1 cellular context compared by ENCODE assay signal in genomic region chr14:24876009-24876690, GRCh38.
TF ChIP-seq lines count a peak whose summit lies in the region.

No MANE protein-coding gene starts in this region.

TF ChIP-seq in HepG2, 621 proteins besides CTCF, POLR2A, EP300 and RAD21 (continued from another document and continues in another):
- TF ChIP-seq ZNF407 (CRISPR knock-in tag; IDR thresholded peaks at IDR 0.05; ENCODE audit: not compliant biosample characterization) (no peak), RFXANK (CRISPR knock-in tag; IDR thresholded peaks at IDR 0.05) (no peak), ZNF3 (CRISPR knock-in tag; IDR thresholded peaks at IDR 0.05) (no peak), JUN (CRISPR knock-in tag; IDR thresholded peaks at IDR 0.05) (no peak), MIXL1 (CRISPR knock-in tag; IDR thresholded peaks at IDR 0.05) (peak; percentile 8; the same call in 1 of the 2 replicates), SMAD3 (CRISPR knock-in tag; IDR thresholded peaks at IDR 0.05) (no peak), NPAS2 (CRISPR knock-in tag; IDR thresholded peaks at IDR 0.05; ENCODE audit: borderline replicate concordance) (no peak), ZNF101 (CRISPR knock-in tag; IDR thresholded peaks at IDR 0.05; ENCODE audit: borderline replicate concordance, low read depth) (no peak), ZNF724P (CRISPR knock-in tag; IDR thresholded peaks at IDR 0.05; ENCODE audit: borderline replicate concordance) (0 out of 2 replicates have a peak, but pooled peaks have one; percentile 15), NKX3-1 (CRISPR knock-in tag; IDR thresholded peaks at IDR 0.05) (no peak), ZNF549 (CRISPR knock-in tag; IDR thresholded peaks at IDR 0.05) (no peak), FOXK2 (IDR thresholded peaks at IDR 0.05) (no peak), NR2C2 (CRISPR knock-in tag; IDR thresholded peaks at IDR 0.05; ENCODE audit: borderline replicate concordance) (no peak), ZHX1 (CRISPR knock-in tag; IDR thresholded peaks at IDR 0.05; ENCODE audit: low read depth) (no peak), HNRNPH1 (optimal IDR thresholded peaks at IDR 0.05; ENCODE audit: low read depth, low read length) (no peak), NCOA1 (CRISPR knock-in tag; IDR thresholded peaks at IDR 0.05) (no peak), TFDP1 (CRISPR knock-in tag; IDR thresholded peaks at IDR 0.05; ENCODE audit: borderline replicate concordance) (no peak), SP4 (CRISPR knock-in tag; IDR thresholded peaks at IDR 0.05) (no peak), ZNF12 (CRISPR knock-in tag; IDR thresholded peaks at IDR 0.05) (no peak), PRDM15 (CRISPR knock-in tag; IDR thresholded peaks at IDR 0.05) (no peak), AHR (CRISPR knock-in tag; IDR thresholded peaks at IDR 0.05) (no peak), TCF7L2 (IDR thresholded peaks at IDR 0.05; ENCODE audit: low read depth, low read length) (no peak), ADNP (CRISPR knock-in tag; IDR thresholded peaks at IDR 0.05) (no peak), ZMYM4 (CRISPR knock-in tag; IDR thresholded peaks at IDR 0.05) (0 out of 2 replicates have a peak, but pooled peaks have one; percentile 21), KLF16 (CRISPR knock-in tag; IDR thresholded peaks at IDR 0.05) (0 out of 4 replicates have a peak, but pooled peaks of 1 of the 2 experiments have one; percentile 24), ZKSCAN5 (CRISPR knock-in tag; IDR thresholded peaks at IDR 0.05) (no peak), ZNF580 (CRISPR knock-in tag; IDR thresholded peaks at IDR 0.05; ENCODE audit: borderline replicate concordance, low read depth) (no peak), ZNF720 (CRISPR knock-in tag; IDR thresholded peaks at IDR 0.05) (no peak), HMG20A (CRISPR knock-in tag; IDR thresholded peaks at IDR 0.05; ENCODE audit: borderline replicate concordance) (no peak), NR3C1 (CRISPR knock-in tag; IDR thresholded peaks at IDR 0.05) (no peak), ZBTB46 (CRISPR knock-in tag; IDR thresholded peaks at IDR 0.05; ENCODE audit: borderline replicate concordance) (no peak)
- TF ChIP-seq, protein P1, sequence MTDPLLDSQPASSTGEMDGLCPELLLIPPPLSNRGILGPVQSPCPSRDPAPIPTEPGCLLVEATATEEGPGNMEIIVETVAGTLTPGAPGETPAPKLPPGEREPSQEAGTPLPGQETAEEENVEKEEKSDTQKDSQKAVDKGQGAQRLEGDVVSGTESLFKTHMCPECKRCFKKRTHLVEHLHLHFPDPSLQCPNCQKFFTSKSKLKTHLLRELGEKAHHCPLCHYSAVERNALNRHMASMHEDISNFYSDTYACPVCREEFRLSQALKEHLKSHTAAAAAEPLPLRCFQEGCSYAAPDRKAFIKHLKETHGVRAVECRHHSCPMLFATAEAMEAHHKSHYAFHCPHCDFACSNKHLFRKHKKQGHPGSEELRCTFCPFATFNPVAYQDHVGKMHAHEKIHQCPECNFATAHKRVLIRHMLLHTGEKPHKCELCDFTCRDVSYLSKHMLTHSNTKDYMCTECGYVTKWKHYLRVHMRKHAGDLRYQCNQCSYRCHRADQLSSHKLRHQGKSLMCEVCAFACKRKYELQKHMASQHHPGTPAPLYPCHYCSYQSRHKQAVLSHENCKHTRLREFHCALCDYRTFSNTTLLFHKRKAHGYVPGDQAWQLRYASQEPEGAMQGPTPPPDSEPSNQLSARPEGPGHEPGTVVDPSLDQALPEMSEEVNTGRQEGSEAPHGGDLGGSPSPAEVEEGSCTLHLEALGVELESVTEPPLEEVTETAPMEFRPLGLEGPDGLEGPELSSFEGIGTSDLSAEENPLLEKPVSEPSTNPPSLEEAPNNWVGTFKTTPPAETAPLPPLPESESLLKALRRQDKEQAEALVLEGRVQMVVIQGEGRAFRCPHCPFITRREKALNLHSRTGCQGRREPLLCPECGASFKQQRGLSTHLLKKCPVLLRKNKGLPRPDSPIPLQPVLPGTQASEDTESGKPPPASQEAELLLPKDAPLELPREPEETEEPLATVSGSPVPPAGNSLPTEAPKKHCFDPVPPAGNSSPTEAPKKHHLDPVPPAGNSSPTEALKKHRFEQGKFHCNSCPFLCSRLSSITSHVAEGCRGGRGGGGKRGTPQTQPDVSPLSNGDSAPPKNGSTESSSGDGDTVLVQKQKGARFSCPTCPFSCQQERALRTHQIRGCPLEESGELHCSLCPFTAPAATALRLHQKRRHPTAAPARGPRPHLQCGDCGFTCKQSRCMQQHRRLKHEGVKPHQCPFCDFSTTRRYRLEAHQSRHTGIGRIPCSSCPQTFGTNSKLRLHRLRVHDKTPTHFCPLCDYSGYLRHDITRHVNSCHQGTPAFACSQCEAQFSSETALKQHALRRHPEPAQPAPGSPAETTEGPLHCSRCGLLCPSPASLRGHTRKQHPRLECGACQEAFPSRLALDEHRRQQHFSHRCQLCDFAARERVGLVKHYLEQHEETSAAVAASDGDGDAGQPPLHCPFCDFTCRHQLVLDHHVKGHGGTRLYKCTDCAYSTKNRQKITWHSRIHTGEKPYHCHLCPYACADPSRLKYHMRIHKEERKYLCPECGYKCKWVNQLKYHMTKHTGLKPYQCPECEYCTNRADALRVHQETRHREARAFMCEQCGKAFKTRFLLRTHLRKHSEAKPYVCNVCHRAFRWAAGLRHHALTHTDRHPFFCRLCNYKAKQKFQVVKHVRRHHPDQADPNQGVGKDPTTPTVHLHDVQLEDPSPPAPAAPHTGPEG (CRISPR knock-in tag; IDR thresholded peaks at IDR 0.05): no peak
